ENCODE assay signal across 21 cellular contexts in the genomic region with DNA sequence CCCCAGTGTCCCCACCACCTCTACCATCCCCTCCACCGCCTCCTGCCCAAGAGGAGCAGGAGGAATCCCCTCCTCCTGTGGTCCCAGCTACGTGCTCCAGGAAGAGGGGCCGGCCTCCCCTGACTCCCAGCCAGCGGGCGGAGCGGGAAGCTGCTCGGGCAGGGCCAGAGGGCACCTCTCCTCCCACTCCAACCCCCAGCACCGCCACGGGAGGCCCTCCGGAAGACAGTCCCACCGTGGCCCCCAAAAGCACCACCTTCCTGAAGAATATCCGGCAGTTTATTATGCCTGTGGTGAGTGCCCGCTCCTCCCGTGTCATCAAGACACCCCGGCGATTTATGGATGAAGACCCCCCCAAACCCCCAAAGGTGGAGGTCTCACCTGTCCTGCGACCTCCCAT. TPM values are rescaled to one million over a fixed set of nuclear protein-coding genes. Genes with fewer than 3 reads are reported as not detected.
"Had no signal": no experiment of that assay in that cellular context is flagged by ENCODE, and none has a peak within 500 bp of the region (broad histone marks: within the 10 kb centered on the region; RNA-seq: fewer than 3 reads in every experiment).

No MANE protein-coding gene starts in this region.

- H3K27ac ChIP-seq: dorsolateral prefrontal cortex, lower lobe of right lung, stomach had no signal

- H3K4me3 Mint-ChIP-seq: activated CD4-positive, alpha-beta T cell treated with anti-CD3 and anti-CD28 coated beads, Interleukin-2, amount 10 ng/mL, durations not matched to agents 7 days and 5 days; type B pancreatic cell had no signal

- H3K27ac Mint-ChIP-seq: nephron, type B pancreatic cell had no signal

- ATAC-seq: activated CD4-positive, CD25-positive, alpha-beta regulatory T cell treated with anti-CD3 and anti-CD28 coated beads, Interleukin-2, amount 50 U/mL, for 24 hours; left cardiac atrium; lower lobe of right lung had no signal

- H3K27me3 Mint-ChIP-seq: activated CD4-positive, alpha-beta T cell treated with anti-CD3 and anti-CD28 coated beads, Interleukin-2, amount 10 ng/mL, durations not matched to agents 7 days and 5 days; activated naive CD4-positive, alpha-beta T cell treated with anti-CD3 and anti-CD28 coated beads, Interleukin-2, amount 50 U/mL, for 24 hours; type B pancreatic cell had no signal

- H3K36me3 Mint-ChIP-seq: type B pancreatic cell had no signal

- DNase-seq: activated CD4-positive, alpha-beta T cell treated with anti-CD3 and anti-CD28 coated beads, Interleukin-2, amount 10 ng/mL, durations not matched to agents 7 days and 5 days; activated effector memory CD4-positive, alpha-beta T cell treated with anti-CD3 and anti-CD28 coated beads, Interleukin-2, amount 50 U/mL, for 16 hours; amniotic stem cell; dorsolateral prefrontal cortex; foreskin fibroblast; left cardiac atrium; lower lobe of right lung; occipital lobe; retina; stimulated activated CD4-positive, alpha-beta T cell treated with anti-CD3 and anti-CD28 coated beads, Interleukin-12 subunit alpha, Interleukin-12 subunit beta, amount 100 ng/mL, for 4 hours; stimulated activated CD4-positive, alpha-beta T cell treated with anti-CD3 and anti-CD28 coated beads, Interleukin-1b, Interleukin-23, amount 100 ng/mL, for 48 hours; stimulated activated CD8-positive, alpha-beta memory T cell treated with anti-CD3 and anti-CD28 coated beads, Interleukin-4, amount 100 ng/mL, for 48 hours; stomach; T1000 had no signal

- H3K9me3 Mint-ChIP-seq: activated CD4-positive, alpha-beta T cell treated with anti-CD3 and anti-CD28 coated beads, Interleukin-2, amount 10 ng/mL, durations not matched to agents 7 days and 5 days; activated naive CD4-positive, alpha-beta T cell treated with anti-CD3 and anti-CD28 coated beads, Interleukin-2, amount 50 U/mL, for 24 hours; nephron; type B pancreatic cell had no signal

- H3K4me3 ChIP-seq: dorsolateral prefrontal cortex, lower lobe of right lung, stomach had no signal

- H3K27me3 ChIP-seq: dorsolateral prefrontal cortex, stomach had no signal

- H3K9me3 ChIP-seq: lower lobe of right lung, stomach had no signal

RNA-seq across cellular contexts. Expression of a gene that starts 16.3 kb away (rescaled TPM):
- total RNA-seq: glomerular endothelial cell, left cardiac atrium, occipital lobe, posterior vena cava, temporal lobe had no signal
